ENCODE assay signal across 10 cellular contexts in the genomic region with DNA sequence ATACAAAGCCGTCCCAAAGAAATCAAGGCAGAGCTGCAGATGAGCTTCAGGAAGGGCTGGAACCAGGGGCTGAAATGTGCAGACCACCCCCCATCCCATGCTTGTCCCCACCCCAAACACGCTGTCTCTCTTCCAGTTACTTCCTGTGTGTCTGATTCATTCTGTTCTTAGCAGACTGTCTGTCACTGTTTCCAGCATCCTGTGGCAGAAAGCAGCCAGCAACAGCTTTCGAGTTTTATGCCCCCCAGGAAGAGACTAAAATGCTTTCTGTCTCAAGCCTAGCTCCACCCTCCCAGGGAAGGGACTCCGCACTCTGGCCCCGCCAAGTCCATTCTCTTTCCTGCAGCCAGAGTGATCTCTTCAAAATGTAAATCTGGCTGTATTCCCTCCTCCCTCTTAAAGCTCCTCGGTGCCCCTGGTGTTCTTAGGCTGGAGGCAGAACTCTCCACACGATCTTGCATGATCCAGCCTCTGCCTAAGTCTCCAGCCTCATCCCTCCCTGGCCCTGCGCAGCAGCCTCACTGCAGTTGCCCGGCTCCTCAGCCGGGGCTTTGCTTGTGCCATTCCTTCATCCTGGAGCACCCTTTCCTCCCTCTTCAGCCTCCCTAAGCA. TPM values are rescaled to one million over a fixed set of nuclear protein-coding genes. Genes with fewer than 3 reads are reported as not detected.
A peak's percentile ranks its signal among the peaks of the same experiment; 100 is the strongest.
DNase-seq lines count a peak whose midpoint lies in the region; ATAC-seq, FAIRE-seq and TF ChIP-seq lines count a peak whose summit lies in the region.
"Had no signal": no experiment of that assay in that cellular context is flagged by ENCODE, and none has a peak within 500 bp of the region (broad histone marks: within the 10 kb centered on the region; RNA-seq: fewer than 3 reads in every experiment).

No MANE protein-coding gene starts in this region.

- H3K9me3 ChIP-seq in keratinocyte (ENCODE audit: control insufficient read depth, low read depth, low read length), result no peaks in the 10 kb centered on the region
- no peaks in the 10 kb centered on the region for H3K9me3 ChIP-seq in aorta (ENCODE audit: control insufficient read depth, low read length)
- no peaks in the 10 kb centered on the region for H3K9me3 ChIP-seq in CD4-positive, alpha-beta T cell (ENCODE audit: control insufficient read depth, low read length)

- POLR2A ChIA-PET in activated naive CD8-positive, alpha-beta T cell treated with anti-CD3 and anti-CD28 coated beads, Interleukin-2, amount 10 ng/mL, durations not matched to agents 7 days and 5 days (lab: Charles Lee), result interaction anchor here (1.2 kb wide), 1 partner anchor 77 kb away, joined by 4 read pairs; the partner anchor contains the start of gene ATG7
- POLR2A ChIA-PET in CD4-positive, alpha-beta T cell (lab: Charles Lee), result no interaction called here

- peak overlapping the region; percentile 47 for H3K4me3 Mint-ChIP-seq in activated naive CD8-positive, alpha-beta T cell treated with anti-CD3 and anti-CD28 coated beads, Interleukin-2, amount 10 ng/mL, durations not matched to agents 7 days and 5 days
- H3K4me3 Mint-ChIP-seq in CD4-positive, alpha-beta T cell, result no peak overlapping the region

- dilution Hi-C loops in keratinocyte (cut with MboI; ENCODE audit: extremely low pct_ligation_motif_present, low sequenced_read_pairs), result no loop called here

- H3K27me3 ChIP-seq in keratinocyte (ENCODE audit: control insufficient read depth, extremely low read depth, insufficient read depth, low read length), result no peaks in the 10 kb centered on the region
- H3K27me3 ChIP-seq in aorta (ENCODE audit: control insufficient read depth in 1 of 2, insufficient read depth in 2 of 2, low read length in 1 of 2), result no peaks in the 10 kb centered on the region
- H3K27me3 ChIP-seq in CD4-positive, alpha-beta T cell (ENCODE audit: control insufficient read depth, insufficient read depth, low read length), result no peaks in the 10 kb centered on the region

- peak; percentile 20 for FAIRE-seq in keratinocyte (lab: Jason Lieb, UNC)
- FAIRE-seq: D721Med had no signal

- H4K20me1 ChIP-seq in keratinocyte (ENCODE audit: control insufficient read depth, extremely low read depth, insufficient read depth, low read length), result no peaks in the 10 kb centered on the region

- H3K9me1 ChIP-seq in keratinocyte (ENCODE audit: control insufficient read depth, extremely low read depth, insufficient read depth, low read length), result peaks cover 4% of the 10 kb centered on the region

- H3K36me3 ChIP-seq in keratinocyte (ENCODE audit: control insufficient read depth in 2 of 2, extremely low read depth in 1 of 2, insufficient read depth in 2 of 2, low read length in 2 of 2) (peaks cover 0 to 4% of the 10 kb centered on the region in 2 experiments), aorta (ENCODE audit: control insufficient read depth in 1 of 2, insufficient read depth in 2 of 2, low read length in 1 of 2) (no peaks in the 10 kb centered on the region)

- peak overlapping the region; percentile 84 for H3K4me2 ChIP-seq in keratinocyte (ENCODE audit: control insufficient read depth, extremely low read depth, insufficient read depth, low read depth, low read length)

- peaks cover 4% of the 10 kb centered on the region for H3K36me3 Mint-ChIP-seq in activated naive CD8-positive, alpha-beta T cell treated with anti-CD3 and anti-CD28 coated beads, Interleukin-2, amount 10 ng/mL, durations not matched to agents 7 days and 5 days
- H3K36me3 Mint-ChIP-seq in CD4-positive, alpha-beta T cell (ENCODE audit: low read depth), result no peaks in the 10 kb centered on the region

- whole genome bisulfite sequencing in aorta, 2 donors, result 4 to 7% methylated on average over 10 of the region's 10 CpGs

- intact Hi-C loops in aorta (cut with DNase I), result loop anchor here (5.0 kb wide), 1 partner anchor 39 kb away; no protein-coding TSS in a partner anchor
- intact Hi-C loops in CD4-positive, alpha-beta T cell (cut with DNase I, micrococcal nuclease), result no loop called here

- H3K9ac ChIP-seq in keratinocyte (ENCODE audit: control insufficient read depth, extremely low read depth, insufficient read depth, low read length), result peak overlapping the region; percentile 71

- peaks cover 4% of the 10 kb centered on the region for H3K9me3 Mint-ChIP-seq in activated naive CD8-positive, alpha-beta T cell treated with anti-CD3 and anti-CD28 coated beads, Interleukin-2, amount 10 ng/mL, durations not matched to agents 7 days and 5 days
- H3K9me3 Mint-ChIP-seq in CD4-positive, alpha-beta T cell, result no peaks in the 10 kb centered on the region

- peaks cover 2% of the 10 kb centered on the region for H3K79me2 ChIP-seq in keratinocyte (ENCODE audit: control insufficient read depth, insufficient read depth, low read length)

- peaks cover 9% of the 10 kb centered on the region for H3K27me3 Mint-ChIP-seq in activated naive CD8-positive, alpha-beta T cell treated with anti-CD3 and anti-CD28 coated beads, Interleukin-2, amount 10 ng/mL, durations not matched to agents 7 days and 5 days
- H3K27me3 Mint-ChIP-seq in CD4-positive, alpha-beta T cell, result peaks cover 24% of the 10 kb centered on the region

- ATAC-seq in activated naive CD8-positive, alpha-beta T cell treated with anti-CD3 and anti-CD28 coated beads, Interleukin-2, amount 10 ng/mL, durations not matched to agents 7 days and 5 days (ENCODE audit: low read depth), result peak; percentile 92
- ATAC-seq in aorta (ENCODE audit: low FRiP score), result peak; percentile 65
- ATAC-seq in CD4-positive, alpha-beta T cell (ENCODE audit: poor library complexity), result no peak

- peak overlapping the region; percentile 65 for H2AFZ ChIP-seq in keratinocyte (ENCODE audit: control insufficient read depth, low read length)

- peak overlapping the region; percentile 78 for H3K27ac Mint-ChIP-seq in activated naive CD8-positive, alpha-beta T cell treated with anti-CD3 and anti-CD28 coated beads, Interleukin-2, amount 10 ng/mL, durations not matched to agents 7 days and 5 days
- H3K27ac Mint-ChIP-seq in CD4-positive, alpha-beta T cell, result no peak overlapping the region

- H3K27ac ChIP-seq in keratinocyte (ENCODE audit: control insufficient read depth, insufficient read depth, low read length), result peak overlapping the region; percentile 88
- H3K27ac ChIP-seq in aorta (ENCODE audit: low read depth in 1 of 2, low read length in 2 of 2), result peak overlapping the region; percentile 53 to 91
- H3K27ac ChIP-seq in CD4-positive, alpha-beta T cell (ENCODE audit: low read depth, low read length), result no peak overlapping the region

- H3K4me3 ChIP-seq in keratinocyte (ENCODE audit: control insufficient read depth in 2 of 3, extremely low read depth in 1 of 3, insufficient read depth in 2 of 3, low read depth in 1 of 3, low read length in 3 of 3) (peak overlapping the region in 2 of 3 experiments; percentile 22 to 35), aorta (ENCODE audit: low read length in 2 of 2) (no peak overlapping the region)

- DNase-seq in stimulated activated CD4-positive, alpha-beta T cell treated with anti-CD3 and anti-CD28 coated beads, Interleukin-15, amount 100 ng/mL, for 24 hours, result peak; percentile 41
- no peak for DNase-seq in stimulated activated CD4-positive, alpha-beta T cell treated with anti-CD3 and anti-CD28 coated beads, Interleukin-4, amount 100 ng/mL, for 4 hours
- DNase-seq in activated naive CD8-positive, alpha-beta T cell treated with anti-CD3 and anti-CD28 coated beads, Interleukin-2, amount 10 ng/mL, durations not matched to agents 7 days and 5 days, result peak; percentile 36
- no peak for DNase-seq in keratinocyte (ENCODE audit: low read depth, low spot score)
- DNase-seq in aorta, result peak in 1 of 2 donors; percentile 61
- DNase-seq in NCI-H82 treated with DMSO at 0.1 percent for 48 hours (lab: John Stamatoyannopoulos, UW; ENCODE audit: unreplicated experiment), result no peak
- no peak for DNase-seq in CD4-positive, alpha-beta T cell
- DNase-seq in putamen (ENCODE audit: low spot score), result no peak
- DNase-seq: NCI-H1105 treated with DMSO at 0.1 percent for 48 hours had no signal

- CTCF ChIA-PET in CD4-positive, alpha-beta T cell (lab: Charles Lee), result no interaction called here

- H3K4me1 ChIP-seq in keratinocyte (ENCODE audit: control insufficient read depth, extremely low read depth, insufficient read depth, low read length) (peaks cover 40% of the 10 kb centered on the region), aorta (ENCODE audit: control insufficient read depth in 1 of 2, insufficient read depth in 2 of 2, low read length in 2 of 2) (peaks cover 2 to 3% of the 10 kb centered on the region in 2 donors)

- peaks cover 18% of the 10 kb centered on the region for H3K4me1 Mint-ChIP-seq in activated naive CD8-positive, alpha-beta T cell treated with anti-CD3 and anti-CD28 coated beads, Interleukin-2, amount 10 ng/mL, durations not matched to agents 7 days and 5 days
- H3K4me1 Mint-ChIP-seq in CD4-positive, alpha-beta T cell (ENCODE audit: low read depth), result peaks cover 10% of the 10 kb centered on the region

- no peak for TF ChIP-seq CTCF in keratinocyte (optimal IDR thresholded peaks at IDR 0.05 in 1 of 3, IDR thresholded peaks at IDR 0.05 in 1 of 3, conservative IDR thresholded peaks at IDR 0.05 in 1 of 3; ENCODE audit: extremely low read depth in 1 of 3, insufficient read depth in 2 of 3, low read length in 3 of 3)
- no peak for TF ChIP-seq CTCF in CD4-positive, alpha-beta T cell (IDR thresholded peaks at IDR 0.05)

RNA-seq across cellular contexts. Expression of gene HRH1, which starts 41.5 kb away (rescaled TPM):
- total RNA-seq in activated naive CD8-positive, alpha-beta T cell treated with anti-CD3 and anti-CD28 coated beads, Interleukin-2, amount 10 ng/mL, durations not matched to agents 7 days and 5 days, result under 1 TPM; 0.36 to 0.45 TPM
- polyA plus RNA-seq in keratinocyte (10.0 to 15.1 TPM (median 13.9 TPM) in 3 replicates), aorta (1 to 10 TPM; 3.9 to 4.4 TPM)
- polyA plus RNA-seq in keratinocyte (2011; ENCODE audit: low read depth), result 4.2 TPM
- 3.8 and 6.2 TPM in 2 replicates for polyA plus RNA-seq in keratinocyte (2011; cell fraction: cytosol; rRNA removed)
- 17.4 and 18.9 TPM in 2 replicates for polyA plus RNA-seq in keratinocyte (2011; cell fraction: nucleus; rRNA removed)
- polyA plus RNA-seq in keratinocyte (2012; ENCODE audit: low replicate concordance), result 5.4 and 7.3 TPM in 2 replicates
- polyA minus RNA-seq in keratinocyte, result 21.3 to 32.9 TPM (median 22.6 TPM) in 3 replicates
- polyA minus RNA-seq in keratinocyte (2011; cell fraction: cytosol; rRNA and poly(A)+ RNA removed), result 5.6 TPM
- 15.0 and 34.4 TPM in 2 replicates for polyA minus RNA-seq in keratinocyte (2011; cell fraction: nucleus; rRNA and poly(A)+ RNA removed)
- 10 to 100 TPM; 22.4 to 45.1 TPM for total RNA-seq in aorta
- total RNA-seq in CD4-positive, alpha-beta T cell, result not detected

Comparison
In these comparisons a context has a peak if more than half of its experiments do, and no peak if none do; other contexts are left out.
1. DNase-seq: peak in stimulated activated CD4-positive, alpha-beta T cell treated with anti-CD3 and anti-CD28 coated beads, Interleukin-15, amount 100 ng/mL, for 24 hours (single experiment) and activated naive CD8-positive, alpha-beta T cell treated with anti-CD3 and anti-CD28 coated beads, Interleukin-2, amount 10 ng/mL, durations not matched to agents 7 days and 5 days (single experiment); none in stimulated activated CD4-positive, alpha-beta T cell treated with anti-CD3 and anti-CD28 coated beads, Interleukin-4, amount 100 ng/mL, for 4 hours (0 of 2), keratinocyte (single experiment), NCI-H82 treated with DMSO at 0.1 percent for 48 hours (single experiment), CD4-positive, alpha-beta T cell (0 of 10) and putamen (single experiment).
2. H3K4me3 ChIP-seq: peak in keratinocyte (2 of 3); none in aorta (0 of 2).
3. RNA of gene HRH1, which starts 41.5 kb away (total RNA-seq): 22.4 to 45.1 TPM in aorta; 0.36 to 0.45 TPM in activated naive CD8-positive, alpha-beta T cell treated with anti-CD3 and anti-CD28 coated beads, Interleukin-2, amount 10 ng/mL, durations not matched to agents 7 days and 5 days and not detected in CD4-positive, alpha-beta T cell; every median in the first group is over 10 times any median in the second.
4. intact Hi-C loops: an anchor here in aorta (5.0 kb wide); none called in CD4-positive, alpha-beta T cell.